8 cellular contexts compared by ENCODE assay signal in genomic region chr1:93448983-93449805, GRCh38. TPM values are rescaled to one million over a fixed set of nuclear protein-coding genes. Genes with fewer than 3 reads are reported as not detected.
DNase-seq lines count a peak whose midpoint lies in the region; ATAC-seq and TF ChIP-seq lines count a peak whose summit lies in the region.

No MANE protein-coding gene starts in this region.

- H3K4me3 ChIP-seq in brain microvascular endothelial cell (ENCODE audit: low read depth, low read length) (peak overlapping the region; percentile 80), stomach (peak overlapping the region; percentile 71 to 95 (median 88))

- TF ChIP-seq CTCF in brain microvascular endothelial cell (IDR thresholded peaks at IDR 0.05; ENCODE audit: low read depth, low read length, missing control alignments) (peak; percentile 10), stomach (IDR thresholded peaks at IDR 0.05) (peak in 1 of 7 experiments; percentile 26)

- intact Hi-C loops in stomach (cut with DNase I; ENCODE audit: low total_unique reads): no loop called here

- peaks cover 61% of the 10 kb centered on the region for H3K27me3 Mint-ChIP-seq in activated T-cell treated with anti-CD3 and anti-CD28 coated beads, Interleukin-2, amount 50 U/mL, for 4 hours (ENCODE audit: low read depth)

- no peak for DNase-seq in activated T-cell treated with anti-CD3 and anti-CD28 coated beads, Interleukin-2, amount 50 U/mL, for 4 hours
- DNase-seq in activated T-cell treated with anti-CD3 and anti-CD28 coated beads, Interleukin-2, amount 50 U/mL, for 1 hour: no peak
- DNase-seq in NCI-H2029 (lab: John Stamatoyannopoulos, UW): peak; percentile 31
- DNase-seq in brain microvascular endothelial cell: no peak
- peak; percentile 93 for DNase-seq in kidney glomerular epithelial cell (lab: John Stamatoyannopoulos, UW)
- DNase-seq in stomach: peak; percentile 56

- no peak for TF ChIP-seq EP300 in stomach (IDR thresholded peaks at IDR 0.05)

- H3K27ac ChIP-seq in brain microvascular endothelial cell (no peak overlapping the region), stomach (peak overlapping the region; percentile 90 to 98 (median 94))

- H3K9me3 Mint-ChIP-seq in activated T-cell treated with anti-CD3 and anti-CD28 coated beads, Interleukin-2, amount 50 U/mL, for 4 hours: no peaks in the 10 kb centered on the region

- in situ Hi-C loops in brain microvascular endothelial cell (cut with HindIII; ENCODE audit: low pct_ligation_motif_present, low sequenced_read_pairs): no loop called here

- peak overlapping the region; percentile 90 for H3K4me3 Mint-ChIP-seq in activated T-cell treated with anti-CD3 and anti-CD28 coated beads, Interleukin-2, amount 50 U/mL, for 4 hours

- no peak for TF ChIP-seq POLR2A in stomach (IDR thresholded peaks at IDR 0.05)

- H3K9me3 ChIP-seq in stomach: no peaks in the 10 kb centered on the region

- peaks cover 0 to 49% (median 30%) of the 10 kb centered on the region in 4 donors for H3K4me1 ChIP-seq in stomach

- no peaks in the 10 kb centered on the region for H3K36me3 Mint-ChIP-seq in activated T-cell treated with anti-CD3 and anti-CD28 coated beads, Interleukin-2, amount 50 U/mL, for 4 hours (ENCODE audit: insufficient read depth)

- peaks cover 17% of the 10 kb centered on the region for H3K4me1 Mint-ChIP-seq in activated T-cell treated with anti-CD3 and anti-CD28 coated beads, Interleukin-2, amount 50 U/mL, for 4 hours (ENCODE audit: low read depth)

- H3K36me3 ChIP-seq in brain microvascular endothelial cell (replicated peaks) (no peaks in the 10 kb centered on the region), stomach (no peaks in the 10 kb centered on the region)

- ATAC-seq in activated T-cell treated with anti-CD3 and anti-CD28 coated beads, Interleukin-2, amount 50 U/mL, for 4 hours: no peak
- ATAC-seq in GM18517 (IDR thresholded peaks at IDR 0.05; ENCODE audit: unreplicated experiment): no peak
- ATAC-seq in GM21529 (IDR thresholded peaks at IDR 0.05; ENCODE audit: unreplicated experiment): no peak

- WGBS in stomach, 5 donors: 1 to 4% (median 2%) methylated on average over 27 of the region's 27 CpGs

- H3K27me3 ChIP-seq in brain microvascular endothelial cell (replicated peaks): no peaks in the 10 kb centered on the region
- H3K27me3 ChIP-seq in stomach: peaks cover 0 to 23% (median 4%) of the 10 kb centered on the region in 3 donors

RNA-seq across cellular contexts. Expression of gene FNBP1L, which starts 1.3 kb away (rescaled TPM):
- total RNA-seq in activated T-cell treated with anti-CD3 and anti-CD28 coated beads, Interleukin-2, amount 50 U/mL, for 4 hours: 1 to 10 TPM; 1.2 to 3.0 (median 1.9) TPM
- total RNA-seq in stomach: 10 to 100 TPM; 15.6 to 74.0 (median 55.8) TPM
- polyA plus RNA-seq in stomach: 10 to 100 TPM in 2 of 3 donors, 1 to 10 TPM in 1; 9.2 to 19.9 (median 15.7) TPM

Comparison
In these comparisons a context has a peak if more than half of its experiments do, and no peak if none do; other contexts are left out.
1. DNase-seq: peak in NCI-H2029 (single experiment), kidney glomerular epithelial cell (single experiment) and stomach (single experiment); none in activated T-cell treated with anti-CD3 and anti-CD28 coated beads, Interleukin-2, amount 50 U/mL, for 4 hours (single experiment), activated T-cell treated with anti-CD3 and anti-CD28 coated beads, Interleukin-2, amount 50 U/mL, for 1 hour (single experiment) and brain microvascular endothelial cell (single experiment).
2. RNA of gene FNBP1L, which starts 1.3 kb away (total RNA-seq): 15.6 to 74.0 TPM in stomach; 1.2 to 3.0 TPM in activated T-cell treated with anti-CD3 and anti-CD28 coated beads, Interleukin-2, amount 50 U/mL, for 4 hours; every median in the first group is over 4 times any median in the second.